In the genomic region with DNA sequence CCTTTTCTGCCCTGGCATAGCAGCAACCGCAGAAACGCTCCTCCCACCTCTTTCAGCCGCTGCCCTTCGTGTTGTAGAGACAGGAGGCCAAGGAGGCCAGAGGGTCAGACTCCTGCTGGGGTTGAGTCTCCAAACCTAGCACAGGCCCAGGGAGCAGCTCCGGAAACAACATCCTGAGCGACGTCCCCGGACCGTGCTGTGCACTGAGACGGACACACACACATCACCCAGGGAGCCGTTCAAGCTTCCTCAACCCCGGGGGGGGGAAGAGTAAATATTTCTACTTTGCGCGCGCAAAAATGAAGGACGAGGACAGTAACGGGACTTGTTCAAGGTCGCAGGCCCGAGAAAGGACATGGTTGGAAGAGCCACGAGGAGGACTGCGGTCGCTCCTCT, we compare ENCODE assay signal across 8 cellular contexts. TPM values are rescaled to one million over a fixed set of nuclear protein-coding genes. Genes with fewer than 3 reads are reported as not detected.
DNase-seq lines count a peak whose midpoint lies in the region; ATAC-seq and TF ChIP-seq lines count a peak whose summit lies in the region.

No MANE protein-coding gene starts in this region.

- peaks cover 16% of the 10 kb centered on the region for H3K36me3 ChIP-seq in rectal smooth muscle tissue (ENCODE audit: control insufficient read depth, insufficient read depth, low read length)

- peaks cover 10 to 28% (median 19%) of the 10 kb centered on the region in 3 donors for H3K9me3 Mint-ChIP-seq in IgD-negative memory B cell
- peaks cover 26% of the 10 kb centered on the region for H3K9me3 Mint-ChIP-seq in activated naive CD4-positive, alpha-beta T cell treated with anti-CD3 and anti-CD28 coated beads, Interleukin-2, amount 50 U/mL, for 24 hours

- no peak overlapping the region for H3K27ac Mint-ChIP-seq in IgD-negative memory B cell
- H3K27ac Mint-ChIP-seq in activated naive CD4-positive, alpha-beta T cell treated with anti-CD3 and anti-CD28 coated beads, Interleukin-2, amount 50 U/mL, for 24 hours, result peak overlapping the region; percentile 91

- in situ Hi-C loops in GM13976 (cut with MboI; ENCODE audit: low sequenced_read_pairs, unreplicated experiment), result no loop called here

- no peak overlapping the region for H3K27ac ChIP-seq in rectal smooth muscle tissue (ENCODE audit: low read depth, low read length)

- peaks cover 18% of the 10 kb centered on the region for H3K36me3 Mint-ChIP-seq in IgD-negative memory B cell
- peaks cover 46% of the 10 kb centered on the region for H3K36me3 Mint-ChIP-seq in activated naive CD4-positive, alpha-beta T cell treated with anti-CD3 and anti-CD28 coated beads, Interleukin-2, amount 50 U/mL, for 24 hours

- no peaks in the 10 kb centered on the region for H3K27me3 ChIP-seq in rectal smooth muscle tissue (ENCODE audit: control insufficient read depth, insufficient read depth, low read length)

- H3K27me3 Mint-ChIP-seq in IgD-negative memory B cell, result no peaks in the 10 kb centered on the region
- H3K27me3 Mint-ChIP-seq in activated naive CD4-positive, alpha-beta T cell treated with anti-CD3 and anti-CD28 coated beads, Interleukin-2, amount 50 U/mL, for 24 hours, result peaks cover 1% of the 10 kb centered on the region

- intact Hi-C loops in left cardiac atrium (cut with DNase I), result no loop called here

- peaks cover 10 to 21% (median 18%) of the 10 kb centered on the region in 3 donors for H3K4me1 Mint-ChIP-seq in IgD-negative memory B cell
- H3K4me1 Mint-ChIP-seq in activated naive CD4-positive, alpha-beta T cell treated with anti-CD3 and anti-CD28 coated beads, Interleukin-2, amount 50 U/mL, for 24 hours, result peaks cover 45% of the 10 kb centered on the region

- H3K9ac ChIP-seq in rectal smooth muscle tissue (ENCODE audit: low read length), result peak overlapping the region; percentile 85

- TF ChIP-seq CTCF in GM13976 (IDR thresholded peaks at IDR 0.05; ENCODE audit: borderline replicate concordance, control extremely low read depth, extremely low read depth, insufficient read depth, missing control alignments), result no peak

- peak; percentile 58 for DNase-seq in AG08395 (ENCODE audit: low spot score)
- DNase-seq in GM13976 (ENCODE audit: low spot score), result peak; percentile 53
- DNase-seq in left cardiac atrium, result peak; percentile 49
- DNase-seq in SKM-1 treated with dmso at 0.1 percent for 144 hours (lab: John Stamatoyannopoulos, UW; ENCODE audit: unreplicated experiment), result no peak
- DNase-seq in central memory CD4-positive, alpha-beta T cell, result no peak

- H3K4me1 ChIP-seq in rectal smooth muscle tissue (ENCODE audit: control insufficient read depth, insufficient read depth, low read length), result peaks cover 8% of the 10 kb centered on the region

- peak; percentile 56 to 64 for ATAC-seq in left cardiac atrium

- H3K4me3 ChIP-seq in rectal smooth muscle tissue (ENCODE audit: low read length), result peak overlapping the region; percentile 95

- peak overlapping the region; percentile 88 to 99 (median 95) for H3K4me3 Mint-ChIP-seq in IgD-negative memory B cell
- H3K4me3 Mint-ChIP-seq in activated naive CD4-positive, alpha-beta T cell treated with anti-CD3 and anti-CD28 coated beads, Interleukin-2, amount 50 U/mL, for 24 hours, result peak overlapping the region; percentile 99

RNA-seq across cellular contexts. Expression of gene ZNF550, which starts 0.7 kb away (rescaled TPM):
- 8.8 TPM for polyA plus RNA-seq in IgD-negative memory B cell
- 1 to 10 TPM; 6.4 to 9.0 TPM for total RNA-seq in left cardiac atrium

RNA-seq across cellular contexts. Expression of gene ZNF416, which starts 19.7 kb away (rescaled TPM):
- polyA plus RNA-seq in IgD-negative memory B cell, result 5.5 TPM
- 1 to 10 TPM; 4.6 to 5.5 TPM for total RNA-seq in left cardiac atrium

RNA-seq across cellular contexts. Expression of gene ZIK1, which starts 24.9 kb away (rescaled TPM):
- 9.9 TPM for polyA plus RNA-seq in IgD-negative memory B cell
- 1 to 10 TPM; 4.1 to 5.2 TPM for total RNA-seq in left cardiac atrium

RNA-seq across cellular contexts. Expression of gene ZNF549, which starts 31.9 kb away (rescaled TPM):
- polyA plus RNA-seq in IgD-negative memory B cell, result 7.3 TPM
- total RNA-seq in left cardiac atrium, result 1 to 10 TPM; 3.4 to 4.4 TPM

RNA-seq across cellular contexts. Expression of gene ZNF530, which starts 40.7 kb away (rescaled TPM):
- polyA plus RNA-seq in IgD-negative memory B cell, result 5.0 TPM
- total RNA-seq in left cardiac atrium, result 1 to 10 TPM; 3.7 to 5.3 TPM

Comparison
In these comparisons a context has a peak if more than half of its experiments do, and no peak if none do; other contexts are left out.
1. DNase-seq: peak in AG08395 (single experiment), GM13976 (single experiment) and left cardiac atrium (single experiment); none in SKM-1 treated with dmso at 0.1 percent for 144 hours (single experiment) and central memory CD4-positive, alpha-beta T cell (single experiment).